Comparison of ENCODE assay signal across 9 cellular contexts in the genomic region with DNA sequence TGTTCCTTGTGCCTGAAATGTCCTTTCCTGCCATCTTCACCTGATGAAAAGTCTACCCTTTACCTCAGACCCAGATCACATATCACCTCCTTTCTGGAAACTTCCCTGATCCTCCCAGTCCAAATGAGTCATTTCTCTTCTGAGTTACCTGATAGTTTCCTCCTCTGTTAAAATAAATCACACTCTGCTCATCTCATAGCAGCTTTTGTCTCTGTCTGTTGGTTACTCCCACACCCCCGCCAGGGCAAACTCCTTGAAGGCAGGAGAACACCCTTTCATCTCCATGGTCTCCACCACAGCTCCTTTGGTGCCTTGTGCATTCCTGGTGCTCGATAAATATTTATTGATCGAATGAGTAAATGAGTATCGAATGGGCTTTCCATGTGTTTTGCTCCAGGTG.
"Had no signal": no experiment of that assay in that cellular context is flagged by ENCODE, and none has a peak within 500 bp of the region (broad histone marks: within the 10 kb centered on the region; RNA-seq: fewer than 3 reads in every experiment).

No MANE protein-coding gene starts in this region.

- H3K36me3 Mint-ChIP-seq: IgD-negative memory B cell had no signal

- DNase-seq: GM23248, GOT3, H7, HFFc6 had no signal

- H3K27ac ChIP-seq: GM23248, HL-60 had no signal

- ATAC-seq: HCT116, HepG2 had no signal

- H3K4me3 ChIP-seq: GM23248, HAP-1 had no signal

- H3K27ac Mint-ChIP-seq: HFFc6, IgD-negative memory B cell had no signal

- H3K9me3 Mint-ChIP-seq: HFFc6, IgD-negative memory B cell had no signal

- FAIRE-seq: HepG2 had no signal

- H3K9me3 ChIP-seq: HAP-1 had no signal

- H3K4me1 ChIP-seq: HAP-1 had no signal

- H3K36me3 ChIP-seq: HAP-1 had no signal

- H3K4me3 Mint-ChIP-seq: HFFc6, IgD-negative memory B cell had no signal
